Comparison of ENCODE assay signal across 8 cellular contexts in the genomic region with DNA sequence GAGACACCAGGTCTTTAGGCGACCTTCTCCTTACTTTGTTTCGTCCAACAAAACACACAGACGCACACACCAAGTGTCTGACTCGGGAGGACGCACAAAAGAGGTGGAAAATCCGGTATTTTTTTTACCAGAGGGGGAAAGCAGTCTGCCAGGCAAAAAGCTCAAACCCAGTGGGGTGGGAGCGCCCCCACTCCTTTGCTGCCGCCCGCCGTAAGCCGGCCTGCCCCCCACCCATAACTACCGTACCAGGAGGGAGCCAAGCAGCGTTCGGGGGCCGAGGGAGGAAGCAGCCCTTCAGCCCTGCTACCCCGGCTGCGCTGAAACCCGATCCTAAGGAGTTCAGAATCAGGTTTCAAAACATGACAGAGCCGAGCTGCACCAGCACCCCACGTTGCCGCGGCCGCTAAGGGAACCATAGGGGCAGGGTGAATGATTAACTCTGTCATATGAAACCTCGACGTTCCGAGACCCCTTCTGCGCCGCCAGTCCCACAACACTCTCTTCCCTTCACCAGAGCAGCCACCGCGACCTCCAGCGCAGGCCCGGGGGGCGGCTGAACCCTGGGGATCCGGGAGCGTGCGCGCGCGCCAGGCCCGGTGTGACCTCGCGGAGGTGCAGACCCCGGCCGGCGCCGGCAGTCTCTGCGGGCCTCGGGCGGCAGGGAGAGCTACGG. TPM values are rescaled to one million over a fixed set of nuclear protein-coding genes. Genes with fewer than 3 reads are reported as not detected.
DNase-seq lines count a peak whose midpoint lies in the region; ATAC-seq and TF ChIP-seq lines count a peak whose summit lies in the region.

No MANE protein-coding gene starts in this region.

- no peaks in the 10 kb centered on the region for H3K9me3 Mint-ChIP-seq in effector memory CD8-positive, alpha-beta T cell

- H3K4me1 ChIP-seq in mucosa of stomach (ENCODE audit: control insufficient read depth, insufficient read depth, low read length) (no peaks in the 10 kb centered on the region), transverse colon (peaks cover 15 to 32% (median 28%) of the 10 kb centered on the region in 4 donors)

- in situ Hi-C loops in transverse colon (cut with MboI; ENCODE audit: low pct_ligation_motif_present in 1 of 4, low pct_unique_long_range_greater_than_20kb in 1 of 4, low sequenced_read_pairs in 3 of 4): no loop called here

- no peaks in the 10 kb centered on the region for H3K27me3 ChIP-seq in WERI-Rb-1 (ENCODE audit: insufficient read depth, low read depth, severe bottlenecking)
- peaks cover 13% of the 10 kb centered on the region for H3K27me3 ChIP-seq in mucosa of stomach (ENCODE audit: control insufficient read depth, insufficient read depth, low read length)
- peaks cover 95% of the 10 kb centered on the region for H3K27me3 ChIP-seq in transverse colon

- peaks cover 19 to 23% of the 10 kb centered on the region in 2 donors for H3K4me1 Mint-ChIP-seq in effector memory CD8-positive, alpha-beta T cell (ENCODE audit: low read depth in 2 of 2)

- intact Hi-C loops in transverse colon (cut with DNase I; ENCODE audit: low total_unique reads): no loop called here

- no peak for TF ChIP-seq POLR2A in NB4 (IDR thresholded peaks at IDR 0.05; ENCODE audit: extremely low read depth, insufficient read length)
- no peak for TF ChIP-seq POLR2A in transverse colon (IDR thresholded peaks at IDR 0.05)

- peaks cover 73 to 88% of the 10 kb centered on the region in 2 donors for H3K27me3 Mint-ChIP-seq in effector memory CD8-positive, alpha-beta T cell

- peak; percentile 35 for ATAC-seq in GM19351 (IDR thresholded peaks at IDR 0.05; ENCODE audit: unreplicated experiment)
- ATAC-seq in effector memory CD8-positive, alpha-beta T cell (replicated peaks): peak; percentile 33

- H3K4me3 ChIP-seq in NB4 (ENCODE audit: low read depth, low read length) (peak overlapping the region; percentile 53), WERI-Rb-1 (ENCODE audit: low read depth, low read length) (peak overlapping the region; percentile 93), mucosa of stomach (ENCODE audit: low read length) (peak overlapping the region; percentile 67), transverse colon (peak overlapping the region; percentile 44 to 77 (median 66))

- WGBS in transverse colon (ENCODE audit: low coverage in 1 of 2), 2 donors: 1% methylated on average over 42 of the region's 50 CpGs; no CpG with 5 or more reads in 1 of the 2 donors

- H3K27ac ChIP-seq in WERI-Rb-1 (peak overlapping the region; percentile 75), transverse colon (no peak overlapping the region)

- H3K36me3 ChIP-seq in WERI-Rb-1 (peaks cover 22% of the 10 kb centered on the region), mucosa of stomach (ENCODE audit: control insufficient read depth, insufficient read depth, low read length) (no peaks in the 10 kb centered on the region), transverse colon (no peaks in the 10 kb centered on the region)

- H3K9ac ChIP-seq in mucosa of stomach (ENCODE audit: low read length): peak overlapping the region; percentile 62

- H3K9me3 ChIP-seq in WERI-Rb-1 (ENCODE audit: severe bottlenecking): no peaks in the 10 kb centered on the region
- no peaks in the 10 kb centered on the region for H3K9me3 ChIP-seq in mucosa of stomach (ENCODE audit: control insufficient read depth, low read length)
- no peaks in the 10 kb centered on the region for H3K9me3 ChIP-seq in transverse colon

- no peaks in the 10 kb centered on the region for H3K36me3 Mint-ChIP-seq in effector memory CD8-positive, alpha-beta T cell (ENCODE audit: insufficient read depth)

- peak overlapping the region; percentile 90 to 92 for H3K4me3 Mint-ChIP-seq in effector memory CD8-positive, alpha-beta T cell

- no peak for TF ChIP-seq CTCF in NB4 (IDR thresholded peaks at IDR 0.05; ENCODE audit: low read depth, low read length)
- TF ChIP-seq CTCF in WERI-Rb-1 (IDR thresholded peaks at IDR 0.05; ENCODE audit: low read depth, low read length): no peak
- TF ChIP-seq CTCF in transverse colon (IDR thresholded peaks at IDR 0.05): no peak

- H3K27ac Mint-ChIP-seq in effector memory CD8-positive, alpha-beta T cell: no peak overlapping the region

- DNase-seq in AG08396 (ENCODE audit: low spot score) (peak; percentile 76), NB4 (ENCODE audit: low read depth) (peak; percentile 62), WERI-Rb-1 (peak; percentile 46), transverse colon (peak; percentile 7), kidney glomerular epithelial cell (lab: John Stamatoyannopoulos, UW) (no peak)
- peak in 2 of 3 experiments; percentile 5 to 11 for DNase-seq in effector memory CD8-positive, alpha-beta T cell

- no peak for TF ChIP-seq EP300 in transverse colon (IDR thresholded peaks at IDR 0.05; ENCODE audit: low read depth)

RNA-seq across cellular contexts. Expression of gene SIX4, which starts 1.9 kb away (rescaled TPM):
- under 1 TPM in 2 of 4 donors, not detected in 2; 0.32 to 0.55 TPM for total RNA-seq in transverse colon

RNA-seq across cellular contexts. Expression of gene MNAT1, which starts 12.3 kb away (rescaled TPM):
- 10 to 100 TPM in 3 of 4 donors, 1 to 10 TPM in 1; 4.2 to 30.3 (median 17.8) TPM for total RNA-seq in transverse colon
